ENCODE assay signal across 20 cellular contexts in the genomic region with DNA sequence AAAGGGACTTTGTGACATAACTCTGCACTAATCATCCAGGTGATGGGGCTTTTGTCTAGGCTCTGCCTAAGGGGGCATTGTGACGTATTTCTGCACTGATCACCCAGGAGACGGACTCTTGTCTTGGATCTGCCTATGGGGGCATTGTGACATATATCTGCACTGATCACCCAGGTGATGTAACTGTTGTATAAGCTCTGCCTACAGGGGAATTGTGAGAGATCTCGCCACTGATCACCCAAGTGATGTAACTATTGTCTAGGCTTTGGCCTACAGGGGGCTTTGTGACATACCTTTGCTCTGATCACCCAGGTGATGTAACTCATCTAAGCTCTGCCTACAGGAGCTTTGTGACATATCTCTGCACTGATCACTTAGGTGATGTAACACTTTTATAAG. TPM values are rescaled to one million over a fixed set of nuclear protein-coding genes. Genes with fewer than 3 reads are reported as not detected.
DNase-seq lines count a peak whose midpoint lies in the region; ATAC-seq and TF ChIP-seq lines count a peak whose summit lies in the region.
"Not testable (repeated sequence)": the region's sequence is repeated elsewhere in the genome, so short reads cannot be mapped to it uniquely, and the experiment has no call there.
"Had no signal": no experiment of that assay in that cellular context is flagged by ENCODE, and none has a peak within 500 bp of the region (broad histone marks: within the 10 kb centered on the region; RNA-seq: fewer than 3 reads in every experiment).

No MANE protein-coding gene starts in this region.

- not testable (repeated sequence) for TF ChIP-seq POLR2A in upper lobe of left lung (IDR thresholded peaks at IDR 0.05)

- H3K27ac ChIP-seq in lower lobe of right lung, upper lobe of left lung: not testable (repeated sequence)

- H3K4me1 ChIP-seq in lower lobe of right lung, upper lobe of left lung: not testable (repeated sequence)

- H3K4me3 Mint-ChIP-seq in activated T-helper 17 cell treated with anti-CD3 and anti-CD28 coated beads, Interleukin-2, amount 50 U/mL, for 72 hours: not testable (repeated sequence)

- not testable (repeated sequence) for H3K27ac Mint-ChIP-seq in activated T-helper 17 cell treated with anti-CD3 and anti-CD28 coated beads, Interleukin-2, amount 50 U/mL, for 72 hours

- H3K36me3 Mint-ChIP-seq in activated T-helper 17 cell treated with anti-CD3 and anti-CD28 coated beads, Interleukin-2, amount 50 U/mL, for 72 hours (ENCODE audit: low read depth): not testable (repeated sequence)

- H3K4me3 ChIP-seq in lower lobe of right lung, upper lobe of left lung: not testable (repeated sequence)

- intact Hi-C loops in lower lobe of right lung (cut with DNase I): not testable (repeated sequence)

- H3K36me3 ChIP-seq in lower lobe of right lung, upper lobe of left lung: not testable (repeated sequence)

- not testable (repeated sequence) for H3K27me3 Mint-ChIP-seq in activated T-helper 17 cell treated with anti-CD3 and anti-CD28 coated beads, Interleukin-2, amount 50 U/mL, for 72 hours

- DNase-seq in lower lobe of right lung, upper lobe of left lung: not testable (repeated sequence)

- not testable (repeated sequence) for TF ChIP-seq CTCF in lower lobe of right lung (IDR thresholded peaks at IDR 0.05); upper lobe of left lung (IDR thresholded peaks at IDR 0.05)

- H3K4me1 Mint-ChIP-seq in activated T-helper 17 cell treated with anti-CD3 and anti-CD28 coated beads, Interleukin-2, amount 50 U/mL, for 72 hours: peaks cover 11% of the 10 kb centered on the region

- not testable (repeated sequence) for TF ChIP-seq EP300 in upper lobe of left lung (IDR thresholded peaks at IDR 0.05)

- peaks cover 19% of the 10 kb centered on the region for H3K9me3 Mint-ChIP-seq in activated T-helper 17 cell treated with anti-CD3 and anti-CD28 coated beads, Interleukin-2, amount 50 U/mL, for 72 hours

- WGBS in upper lobe of left lung, 2 donors: 30 to 42% methylated on average over 2 to 3 of the region's 3 CpGs

- H3K9me3 ChIP-seq in lower lobe of right lung, upper lobe of left lung: not testable (repeated sequence)

- ATAC-seq in GM18861 (IDR thresholded peaks at IDR 0.05; ENCODE audit: unreplicated experiment) (peak; percentile 6), GM21381 (IDR thresholded peaks at IDR 0.05; ENCODE audit: unreplicated experiment) (peak; percentile 13), HG02571 (IDR thresholded peaks at IDR 0.05; ENCODE audit: unreplicated experiment) (peak; percentile 18), HG02973 (IDR thresholded peaks at IDR 0.05; ENCODE audit: unreplicated experiment) (peak; percentile 1), HG03442 (IDR thresholded peaks at IDR 0.05; ENCODE audit: unreplicated experiment) (peak; percentile 4), lower lobe of right lung (peak; percentile 46 to 50), upper lobe of left lung (ENCODE audit: low FRiP score in 2 of 2) (peak; percentile 57 to 59)
- ATAC-seq in activated T-helper 17 cell treated with anti-CD3 and anti-CD28 coated beads, Interleukin-2, amount 50 U/mL, for 72 hours (replicated peaks): peak; percentile 12

- not testable (repeated sequence) for H3K27me3 ChIP-seq in lower lobe of right lung (ENCODE audit: low read depth); upper lobe of left lung

RNA-seq across cellular contexts. Expression of gene USP14, which starts 49.7 kb away (rescaled TPM):
- 10 to 100 TPM; 51.0 to 96.6 TPM for total RNA-seq in activated T-helper 17 cell treated with anti-CD3 and anti-CD28 coated beads, Interleukin-2, amount 50 U/mL, for 72 hours
- 43.2 TPM for total RNA-seq in lower lobe of right lung
- total RNA-seq in upper lobe of left lung: 10 to 100 TPM; 11.5 to 41.2 (median 33.0) TPM

RNA-seq across cellular contexts. Expression of gene TUBB8B, which starts 59.2 kb away (rescaled TPM):
- under 1 TPM in 1 of 2 donors, not detected in 1; 0.22 TPM for total RNA-seq in activated T-helper 17 cell treated with anti-CD3 and anti-CD28 coated beads, Interleukin-2, amount 50 U/mL, for 72 hours
- total RNA-seq in lower lobe of right lung (0.47 TPM), upper lobe of left lung (1 to 10 TPM in 2 of 6 donors, under 1 TPM in 1, not detected in 3; 0.34 to 1.4 (median 1.0) TPM)
- total RNA-seq: activated CD4-positive, alpha-beta T cell treated with anti-CD3 and anti-CD28 coated beads, Interleukin-2, amount 10 ng/mL, durations not matched to agents 7 days and 5 days; activated CD8-positive, alpha-beta memory T cell treated with anti-CD3 and anti-CD28 coated beads, Interleukin-2, amount 10 ng/mL, durations not matched to agents 7 days and 5 days; activated T-helper 1 cell treated with anti-CD3 and anti-CD28 coated beads, Interleukin-12 subunit alpha, Interleukin-12 subunit beta, Interleukin-2, Interleukin-4 antibody, amounts not matched to agents 30 ng/mL and 10 ng/mL and 1 ng/mL, durations not matched to agents 14 hours and 24 hours and 36 hours; ascending aorta; dermis blood vessel endothelial cell; H4; mesenteric fat pad; naive thymus-derived CD8-positive, alpha-beta T cell; osteocyte; right atrium auricular region; stomach; transverse colon had no signal

Comparison
In these comparisons a context has a peak if more than half of its experiments do, and no peak if none do; other contexts are left out.
1. ATAC-seq: peak in every context shown above with its lines; median percentile 58 in upper lobe of left lung; 48 in lower lobe of right lung; 18 in HG02571; 13 in GM21381; 12 in activated T-helper 17 cell treated with anti-CD3 and anti-CD28 coated beads, Interleukin-2, amount 50 U/mL, for 72 hours; 6 in GM18861; 4 in HG03442; 1 in HG02973.